Comparison of ENCODE assay signal across 32 cellular contexts in genomic region chr9:80892703-80893102, GRCh38.
"Had no signal": no experiment of that assay in that cellular context is flagged by ENCODE, and none has a peak within 500 bp of the region (broad histone marks: within the 10 kb centered on the region; RNA-seq: fewer than 3 reads in every experiment).

No MANE protein-coding gene starts in this region.

- H3K9me3 ChIP-seq: Peyer's patch, SJCRH30, SK-N-SH had no signal

- H3K4me1 ChIP-seq: ascending aorta, Peyer's patch had no signal

- H3K27me3 ChIP-seq: ascending aorta, cardiac muscle cell, MG63, Peyer's patch, SJCRH30 had no signal

- H3K36me3 ChIP-seq: ascending aorta, cardiac muscle cell, MG63, Peyer's patch, SJCRH30 had no signal

- H3K4me3 ChIP-seq: ascending aorta, cardiac muscle cell, MG63, Peyer's patch, SJCRH30 had no signal

- H3K27ac ChIP-seq: ascending aorta, cardiac muscle cell, Peyer's patch, RWPE1, SJCRH30, VCaP had no signal

- H3K27ac Mint-ChIP-seq: activated CD4-positive, alpha-beta memory T cell treated with anti-CD3 and anti-CD28 coated beads, Interleukin-2, amount 10 ng/mL, durations not matched to agents 7 days and 5 days; activated CD4-positive, alpha-beta T cell treated with anti-CD3 and anti-CD28 coated beads, Interleukin-2, amount 10 ng/mL, durations not matched to agents 7 days and 5 days; activated naive CD4-positive, alpha-beta T cell treated with anti-CD3 and anti-CD28 coated beads, Interleukin-2, amount 50 U/mL, for 24 hours; activated T-helper 17 cell treated with anti-CD3 and anti-CD28 coated beads, Interleukin-2, amount 50 U/mL, for 72 hours; brain had no signal

- H3K4me3 Mint-ChIP-seq: activated CD4-positive, alpha-beta memory T cell treated with anti-CD3 and anti-CD28 coated beads, Interleukin-2, amount 10 ng/mL, durations not matched to agents 7 days and 5 days; activated CD4-positive, alpha-beta T cell treated with anti-CD3 and anti-CD28 coated beads, Interleukin-2, amount 10 ng/mL, durations not matched to agents 7 days and 5 days; activated naive CD4-positive, alpha-beta T cell treated with anti-CD3 and anti-CD28 coated beads, Interleukin-2, amount 50 U/mL, for 24 hours; activated T-helper 17 cell treated with anti-CD3 and anti-CD28 coated beads, Interleukin-2, amount 50 U/mL, for 72 hours; brain had no signal

- ATAC-seq: activated T-helper 17 cell treated with anti-CD3 and anti-CD28 coated beads, Interleukin-2, amount 50 U/mL, for 72 hours had no signal

- H3K27me3 Mint-ChIP-seq: activated CD4-positive, alpha-beta memory T cell treated with anti-CD3 and anti-CD28 coated beads, Interleukin-2, amount 10 ng/mL, durations not matched to agents 7 days and 5 days; activated CD4-positive, alpha-beta T cell treated with anti-CD3 and anti-CD28 coated beads, Interleukin-2, amount 10 ng/mL, durations not matched to agents 7 days and 5 days; activated naive CD4-positive, alpha-beta T cell treated with anti-CD3 and anti-CD28 coated beads, Interleukin-2, amount 50 U/mL, for 24 hours; activated T-helper 17 cell treated with anti-CD3 and anti-CD28 coated beads, Interleukin-2, amount 50 U/mL, for 72 hours had no signal

- H3K4me2 ChIP-seq: SK-N-SH had no signal

- H3K36me3 Mint-ChIP-seq: activated naive CD4-positive, alpha-beta T cell treated with anti-CD3 and anti-CD28 coated beads, Interleukin-2, amount 50 U/mL, for 24 hours; brain had no signal

- H3K9me3 Mint-ChIP-seq: activated CD4-positive, alpha-beta T cell treated with anti-CD3 and anti-CD28 coated beads, Interleukin-2, amount 10 ng/mL, durations not matched to agents 7 days and 5 days; activated naive CD4-positive, alpha-beta T cell treated with anti-CD3 and anti-CD28 coated beads, Interleukin-2, amount 50 U/mL, for 24 hours had no signal

- H3K4me1 Mint-ChIP-seq: activated CD4-positive, alpha-beta memory T cell treated with anti-CD3 and anti-CD28 coated beads, Interleukin-2, amount 10 ng/mL, durations not matched to agents 7 days and 5 days; activated CD4-positive, alpha-beta T cell treated with anti-CD3 and anti-CD28 coated beads, Interleukin-2, amount 10 ng/mL, durations not matched to agents 7 days and 5 days; activated naive CD4-positive, alpha-beta T cell treated with anti-CD3 and anti-CD28 coated beads, Interleukin-2, amount 50 U/mL, for 24 hours; activated T-helper 17 cell treated with anti-CD3 and anti-CD28 coated beads, Interleukin-2, amount 50 U/mL, for 72 hours; brain had no signal

- DNase-seq: activated CD4-positive, alpha-beta memory T cell treated with anti-CD3 and anti-CD28 coated beads, Interleukin-2, amount 10 ng/mL, durations not matched to agents 7 days and 5 days; activated CD4-positive, alpha-beta T cell treated with anti-CD3 and anti-CD28 coated beads, Interleukin-2, amount 10 ng/mL, durations not matched to agents 7 days and 5 days; activated CD4-positive, CD25-positive, alpha-beta regulatory T cell; activated T-cell treated with anti-CD3 and anti-CD28 coated beads for 4 hours; activated T-cell treated with anti-CD3 and anti-CD28 coated beads, Interleukin-2, amount 50 U/mL, for 48 hours; amniotic stem cell; cerebellar nuclear complex; MG63; MV-4-11; NCI-H1092 treated with DMSO at 0.1 percent for 48 hours; NCI-H1417 treated with DMSO at 0.1 percent for 48 hours; NCI-H1694; NCI-H2029; NCI-H2107; NCI-H2171 treated with DMSO at 0.1 percent for 48 hours; NCI-H345; NCI-H510A; NCI-H526 treated with DMSO at 0.1 percent for 48 hours; NK-92 treated with Interleukin-12 subunit alpha and Interleukin-12 subunit beta, amount 100 ng/mL, for 24 hours; OCI-M1; Peyer's patch; Right ventricle myocardium superior; SJCRH30; SK-N-SH; T-helper 1 cell had no signal

- H3K9me2 ChIP-seq: SK-N-SH had no signal

- H3K9ac ChIP-seq: SK-N-SH had no signal
